In the genomic region with DNA sequence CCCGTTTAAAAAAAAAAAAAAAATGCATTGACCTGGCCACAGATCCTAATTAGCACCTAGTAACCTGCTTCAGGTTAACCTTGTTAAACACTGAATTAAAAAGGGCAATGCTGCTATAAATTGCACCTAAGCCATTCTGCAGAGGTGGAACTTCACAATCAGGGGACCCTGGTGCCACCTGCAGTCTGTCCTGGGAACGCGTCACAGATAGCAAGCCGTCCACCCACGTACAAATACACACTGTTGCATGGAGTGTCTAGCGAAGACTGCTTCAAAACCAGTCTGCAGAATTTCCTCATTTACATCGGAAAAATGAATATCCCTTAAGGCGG, we compare ENCODE assay signal across 8 cellular contexts.
DNase-seq lines count a peak whose midpoint lies in the region; ATAC-seq and TF ChIP-seq lines count a peak whose summit lies in the region.

No MANE protein-coding gene starts in this region.

- H3K9me3 Mint-ChIP-seq in activated naive CD4-positive, alpha-beta T cell treated with anti-CD3 and anti-CD28 coated beads, Interleukin-2, amount 10 ng/mL, durations not matched to agents 7 days and 5 days: no peaks in the 10 kb centered on the region

- CTCF ChIA-PET in AG04449 (lab: Yijun Ruan, JAX): interaction anchor here (0.6 to 1.1 kb wide), 3 partner anchors 21 to 307 kb away, joined by 3 read pairs; no protein-coding TSS in a partner anchor
- CTCF ChIA-PET in activated naive CD4-positive, alpha-beta T cell treated with anti-CD3 and anti-CD28 coated beads, Interleukin-2, amount 10 ng/mL, durations not matched to agents 7 days and 5 days (lab: Charles Lee): no interaction called here

- H3K27me3 Mint-ChIP-seq in activated naive CD4-positive, alpha-beta T cell treated with anti-CD3 and anti-CD28 coated beads, Interleukin-2, amount 10 ng/mL, durations not matched to agents 7 days and 5 days: peaks cover 42% of the 10 kb centered on the region

- TF ChIP-seq CTCF in AG04449 (IDR thresholded peaks at IDR 0.05; ENCODE audit: insufficient read depth, low read length, missing control alignments) (peak; percentile 11), GM13976 (IDR thresholded peaks at IDR 0.05; ENCODE audit: borderline replicate concordance, control extremely low read depth, extremely low read depth, insufficient read depth, missing control alignments) (no peak)

- POLR2A ChIA-PET in AG04449 (lab: Yijun Ruan, JAX): no interaction called here

- peak overlapping the region; percentile 80 for H3K27ac Mint-ChIP-seq in activated naive CD4-positive, alpha-beta T cell treated with anti-CD3 and anti-CD28 coated beads, Interleukin-2, amount 10 ng/mL, durations not matched to agents 7 days and 5 days

- DNase-seq in AG04449 (ENCODE audit: low read depth, low spot score) (no peak), GM13976 (ENCODE audit: low spot score) (peak; percentile 77), NCI-H1436 treated with DMSO at 0.1 percent for 48 hours (lab: John Stamatoyannopoulos, UW) (peak; percentile 34), left cardiac atrium (no peak), putamen (ENCODE audit: low spot score) (peak; percentile 19)
- peak; percentile 45 for DNase-seq in activated naive CD4-positive, alpha-beta T cell treated with anti-CD3 and anti-CD28 coated beads, Interleukin-2, amount 10 ng/mL, durations not matched to agents 7 days and 5 days
- no peak for DNase-seq in activated CD8-positive, alpha-beta memory T cell treated with anti-CD3 and anti-CD28 coated beads, Interleukin-2, amount 50 U/mL, for 4 hours

- intact Hi-C loops in left cardiac atrium (cut with DNase I): loop anchor here in 1 of 2 donors (10.0 kb wide), 1 partner anchor 273 kb away; no protein-coding TSS in a partner anchor

- H3K4me3 Mint-ChIP-seq in activated naive CD4-positive, alpha-beta T cell treated with anti-CD3 and anti-CD28 coated beads, Interleukin-2, amount 10 ng/mL, durations not matched to agents 7 days and 5 days: peak overlapping the region; percentile 74

- H3K4me1 Mint-ChIP-seq in activated naive CD4-positive, alpha-beta T cell treated with anti-CD3 and anti-CD28 coated beads, Interleukin-2, amount 10 ng/mL, durations not matched to agents 7 days and 5 days: peaks cover 13% of the 10 kb centered on the region

- H3K4me3 ChIP-seq in AG04449 (ENCODE audit: low read depth, low read length): peak overlapping the region; percentile 63

- no peaks in the 10 kb centered on the region for H3K36me3 Mint-ChIP-seq in activated naive CD4-positive, alpha-beta T cell treated with anti-CD3 and anti-CD28 coated beads, Interleukin-2, amount 10 ng/mL, durations not matched to agents 7 days and 5 days

- in situ Hi-C loops in GM13976 (cut with MboI; ENCODE audit: low sequenced_read_pairs, unreplicated experiment): no loop called here

- peak; percentile 71 for ATAC-seq in HG02763 (IDR thresholded peaks at IDR 0.05; ENCODE audit: unreplicated experiment)
- ATAC-seq in left cardiac atrium: peak; percentile 66 to 78

Comparison
In these comparisons a context has a peak if more than half of its experiments do, and no peak if none do; other contexts are left out.
1. DNase-seq: peak in GM13976 (single experiment), NCI-H1436 treated with DMSO at 0.1 percent for 48 hours (single experiment), activated naive CD4-positive, alpha-beta T cell treated with anti-CD3 and anti-CD28 coated beads, Interleukin-2, amount 10 ng/mL, durations not matched to agents 7 days and 5 days (single experiment) and putamen (single experiment); none in AG04449 (single experiment), left cardiac atrium (single experiment) and activated CD8-positive, alpha-beta memory T cell treated with anti-CD3 and anti-CD28 coated beads, Interleukin-2, amount 50 U/mL, for 4 hours (single experiment).